Comparison of ENCODE assay signal across 8 cellular contexts in the genomic region with DNA sequence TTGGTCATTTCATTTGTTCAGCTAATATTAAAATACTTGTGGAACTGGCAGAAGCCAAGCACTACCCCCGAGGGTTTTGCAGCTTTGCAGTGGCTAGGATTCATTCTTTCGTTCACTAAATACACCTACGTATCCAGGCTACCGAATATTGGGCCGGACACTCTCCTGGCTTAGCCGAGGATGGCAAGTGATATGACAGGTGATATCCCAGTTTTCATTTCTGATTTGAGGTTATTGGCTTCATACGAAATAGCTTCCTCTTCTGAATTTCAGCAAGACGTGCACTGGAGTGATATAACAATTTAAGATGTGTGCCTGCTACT. TPM values are rescaled to one million over a fixed set of nuclear protein-coding genes. Genes with fewer than 3 reads are reported as not detected.
DNase-seq lines count a peak whose midpoint lies in the region; ATAC-seq and TF ChIP-seq lines count a peak whose summit lies in the region.

No MANE protein-coding gene starts in this region.

- no peaks in the 10 kb centered on the region for H3K27me3 Mint-ChIP-seq in T-helper 17 cell

- H3K27me3 ChIP-seq in heart right ventricle (no peaks in the 10 kb centered on the region), skeletal muscle tissue (ENCODE audit: control insufficient read depth in 3 of 3, insufficient read depth in 3 of 3, low read length in 3 of 3) (no peaks in the 10 kb centered on the region)

- H3K4me3 Mint-ChIP-seq in T-helper 17 cell: peak overlapping the region; percentile 100

- H3K4me3 ChIP-seq in heart right ventricle: peak overlapping the region; percentile 44 to 77 (median 64)
- peak overlapping the region; percentile 91 to 94 (median 92) for H3K4me3 ChIP-seq in skeletal muscle tissue (ENCODE audit: low read length in 3 of 3)

- intact Hi-C loops in heart right ventricle (cut with DNase I): loop anchor here in 4 of 10 donors (2.0 to 5.0 kb wide), 3 partner anchors 37 to 40 kb away; a partner anchor contains a TSS

- H3K27ac ChIP-seq in heart right ventricle: peak overlapping the region in 8 of 10 donors; percentile 40 to 55 (median 44)
- peak overlapping the region; percentile 61 for H3K27ac ChIP-seq in skeletal muscle tissue (ENCODE audit: low read depth, low read length)

- H3K36me3 Mint-ChIP-seq in T-helper 17 cell (ENCODE audit: low read depth): peaks cover 4% of the 10 kb centered on the region

- H3K4me1 ChIP-seq in heart right ventricle (peaks cover 0 to 31% (median 16%) of the 10 kb centered on the region in 9 donors), skeletal muscle tissue (ENCODE audit: control insufficient read depth in 3 of 3, insufficient read depth in 3 of 3, low read length in 3 of 3) (peaks cover 14 to 20% (median 15%) of the 10 kb centered on the region in 3 donors)

- WGBS in heart right ventricle, 2 donors: 2% methylated on average over 8 of the region's 8 CpGs

- DNase-seq in NCI-H1694 treated with DMSO at 0.1 percent for 48 hours (lab: John Stamatoyannopoulos, UW) (peak; percentile 35), NCI-H1694 (lab: John Stamatoyannopoulos, UW) (no peak), T-helper 17 cell (no peak), heart right ventricle (no peak), inferior parietal cortex (ENCODE audit: extremely low spot score) (no peak)
- no peak for DNase-seq in activated CD4-positive, alpha-beta T cell treated with anti-CD3 and anti-CD28 coated beads for 48 hours

- ATAC-seq in HG02884 (IDR thresholded peaks at IDR 0.05; ENCODE audit: unreplicated experiment) (peak; percentile 11), T-helper 17 cell (peak; percentile 11), heart right ventricle (peak in 5 of 8 donors; percentile 7 to 28 (median 15))

- H3K9ac ChIP-seq in skeletal muscle tissue (ENCODE audit: low read depth in 1 of 3, low read length in 3 of 3): peak overlapping the region; percentile 64 to 83 (median 73)

- peak overlapping the region; percentile 96 for H3K27ac Mint-ChIP-seq in T-helper 17 cell

- H3K36me3 ChIP-seq in heart right ventricle (peaks cover 0 to 11% (median 0%) of the 10 kb centered on the region in 9 donors), skeletal muscle tissue (ENCODE audit: control insufficient read depth in 3 of 3, insufficient read depth in 3 of 3, low read length in 3 of 3) (no peaks in the 10 kb centered on the region)

- no peak for TF ChIP-seq CTCF in heart right ventricle (IDR thresholded peaks at IDR 0.05)

- H3K9me3 ChIP-seq in T-helper 17 cell (ENCODE audit: control insufficient read depth, low read length, poor library complexity, severe bottlenecking) (no peaks in the 10 kb centered on the region), heart right ventricle (no peaks in the 10 kb centered on the region), skeletal muscle tissue (ENCODE audit: control insufficient read depth in 3 of 3, low read length in 3 of 3) (no peaks in the 10 kb centered on the region)

- H3K4me1 Mint-ChIP-seq in T-helper 17 cell: peaks cover 43% of the 10 kb centered on the region

RNA-seq across cellular contexts. Expression of a gene that starts 0.5 kb away (rescaled TPM):
- total RNA-seq in T-helper 17 cell (1 to 10 TPM; 2.9 to 4.5 TPM), heart right ventricle (under 1 TPM in 4 of 10 donors, not detected in 6; 0.20 to 0.69 (median 0.27) TPM), skeletal muscle tissue (0.52 TPM)
- under 1 TPM; 0.20 to 0.44 TPM for polyA plus RNA-seq in heart right ventricle

RNA-seq across cellular contexts. Expression of a gene that starts 39.0 kb away (rescaled TPM):
- total RNA-seq in T-helper 17 cell: 100 to 1,000 TPM; 492 to 543 TPM
- 100 to 1,000 TPM in 2 of 10 donors, 10 to 100 TPM in 8; 62.8 to 102 (median 94.1) TPM for total RNA-seq in heart right ventricle
- polyA plus RNA-seq in heart right ventricle: 10 to 100 TPM; 13.1 to 19.7 TPM
- total RNA-seq in skeletal muscle tissue: 87.2 TPM
